Comparison of ENCODE assay signal across 1 cellular context in genomic region chr17:76557368-76558209, GRCh38.
TF ChIP-seq lines count a peak whose summit lies in the region.

No MANE protein-coding gene starts in this region.

TF ChIP-seq in PFSK-1, 5 proteins besides CTCF, POLR2A, EP300 and RAD21 (continued from another document):
- TF ChIP-seq FOXP2 (optimal IDR thresholded peaks at IDR 0.05; ENCODE audit: borderline replicate concordance, extremely low read depth, extremely low read length, insufficient read depth) = no peak
TF ChIP-seq in PFSK-1: peak in this region for 4.
